In genomic region chr16:46908540-46909372, GRCh38 we compare ENCODE assay signal across 8 cellular contexts. TPM values are rescaled to one million over a fixed set of nuclear protein-coding genes. Genes with fewer than 3 reads are reported as not detected.
DNase-seq lines count a peak whose midpoint lies in the region; ATAC-seq, FAIRE-seq and TF ChIP-seq lines count a peak whose summit lies in the region.

No MANE protein-coding gene starts in this region.

- H3K36me3 ChIP-seq in naive thymus-derived CD4-positive, alpha-beta T cell (ENCODE audit: control insufficient read depth in 2 of 3, insufficient read depth in 3 of 3, low read length in 3 of 3), result no peaks in the 10 kb centered on the region

- H3K4me1 Mint-ChIP-seq in activated CD8-positive, alpha-beta memory T cell treated with anti-CD3 and anti-CD28 coated beads, Interleukin-2, amount 10 ng/mL, durations not matched to agents 7 days and 5 days, result peaks cover 13% of the 10 kb centered on the region
- H3K4me1 Mint-ChIP-seq in naive thymus-derived CD4-positive, alpha-beta T cell, result peaks cover 0 to 17% (median 0%) of the 10 kb centered on the region in 7 donors

- H3K9me3 Mint-ChIP-seq in activated CD8-positive, alpha-beta memory T cell treated with anti-CD3 and anti-CD28 coated beads, Interleukin-2, amount 10 ng/mL, durations not matched to agents 7 days and 5 days (ENCODE audit: low read depth), result no peaks in the 10 kb centered on the region
- no peaks in the 10 kb centered on the region for H3K9me3 Mint-ChIP-seq in naive thymus-derived CD4-positive, alpha-beta T cell

- H3K4me3 ChIP-seq in AG04449 (ENCODE audit: low read depth, low read length) (no peak overlapping the region), epithelial cell of esophagus (ENCODE audit: low read length) (no peak overlapping the region)
- no peak overlapping the region for H3K4me3 ChIP-seq in naive thymus-derived CD4-positive, alpha-beta T cell (ENCODE audit: low read length)

- H3K27me3 ChIP-seq in naive thymus-derived CD4-positive, alpha-beta T cell (ENCODE audit: control insufficient read depth in 2 of 2, insufficient read depth in 2 of 2, low read length in 2 of 2), result no peaks in the 10 kb centered on the region

- DNase-seq in AG04449 (ENCODE audit: low read depth, low spot score), result peak; percentile 5
- no peak for DNase-seq in GM12892 (ENCODE audit: insufficient read length)
- peak; percentile 85 for DNase-seq in NCI-H82 (lab: John Stamatoyannopoulos, UW)
- DNase-seq in activated CD8-positive, alpha-beta memory T cell treated with anti-CD3 and anti-CD28 coated beads, Interleukin-2, amount 10 ng/mL, durations not matched to agents 7 days and 5 days, result peak; percentile 66
- peak; percentile 65 for DNase-seq in epithelial cell of esophagus (ENCODE audit: low read depth)
- DNase-seq in naive thymus-derived CD4-positive, alpha-beta T cell, result peak; percentile 23 to 57 (median 47)
- peak; percentile 66 for DNase-seq in stimulated activated naive CD8-positive, alpha-beta T cell treated with anti-CD3 and anti-CD28 coated beads, Interleukin-15, Interleukin-2, amounts not matched to agents 100 U/mL and 50 U/mL, for 24 hours
- DNase-seq in posterior vena cava (ENCODE audit: low spot score), result no peak

- no peak overlapping the region for H3K27ac Mint-ChIP-seq in activated CD8-positive, alpha-beta memory T cell treated with anti-CD3 and anti-CD28 coated beads, Interleukin-2, amount 10 ng/mL, durations not matched to agents 7 days and 5 days
- H3K27ac Mint-ChIP-seq in naive thymus-derived CD4-positive, alpha-beta T cell, result peak overlapping the region in 1 of 9 donors; percentile 35

- H3K4me3 Mint-ChIP-seq in activated CD8-positive, alpha-beta memory T cell treated with anti-CD3 and anti-CD28 coated beads, Interleukin-2, amount 10 ng/mL, durations not matched to agents 7 days and 5 days, result no peak overlapping the region
- H3K4me3 Mint-ChIP-seq in naive thymus-derived CD4-positive, alpha-beta T cell, result no peak overlapping the region

- ATAC-seq in activated CD8-positive, alpha-beta memory T cell treated with anti-CD3 and anti-CD28 coated beads, Interleukin-2, amount 10 ng/mL, durations not matched to agents 7 days and 5 days, result peak; percentile 41
- ATAC-seq in naive thymus-derived CD4-positive, alpha-beta T cell, result peak; percentile 60
- no peak for ATAC-seq in stimulated activated naive CD8-positive, alpha-beta T cell treated with anti-CD3 and anti-CD28 coated beads, Interleukin-15, Interleukin-2, amounts not matched to agents 100 U/mL and 50 U/mL, for 24 hours

- intact Hi-C loops in naive thymus-derived CD4-positive, alpha-beta T cell (cut with micrococcal nuclease), result loop anchor here (1.0 to 2.0 kb wide), 4 partner anchors 24 to 235 kb away; partner anchors contain the start of genes GPT2 (in 1 of the 2), ORC6 (in 1 of the 2) and VPS35 (in 1 of the 2)
- intact Hi-C loops in posterior vena cava (cut with DNase I), result loop anchor here in 1 of 2 donors (2.0 kb wide), 1 partner anchor 54 kb away; no protein-coding TSS in a partner anchor

- POLR2A ChIA-PET in AG04449 (lab: Yijun Ruan, JAX), result interaction anchor here (1.1 kb wide), 1 partner anchor 25 kb away, joined by 3 read pairs; the partner anchor contains the start of gene GPT2
- POLR2A ChIA-PET in naive thymus-derived CD4-positive, alpha-beta T cell (lab: Charles Lee), result no interaction called here

- H3K9me3 ChIP-seq in naive thymus-derived CD4-positive, alpha-beta T cell (ENCODE audit: control insufficient read depth in 2 of 3, low read length in 3 of 3), result no peaks in the 10 kb centered on the region

- H3K27ac ChIP-seq in naive thymus-derived CD4-positive, alpha-beta T cell (ENCODE audit: low read depth, low read length), result no peak overlapping the region

- H3K27me3 Mint-ChIP-seq in activated CD8-positive, alpha-beta memory T cell treated with anti-CD3 and anti-CD28 coated beads, Interleukin-2, amount 10 ng/mL, durations not matched to agents 7 days and 5 days, result no peaks in the 10 kb centered on the region
- H3K27me3 Mint-ChIP-seq in naive thymus-derived CD4-positive, alpha-beta T cell, result no peaks in the 10 kb centered on the region

- CTCF ChIA-PET in AG04449 (lab: Yijun Ruan, JAX), result interaction anchor here (0.6 to 16.9 kb wide), 27 partner anchors 7 to 234 kb away, joined by 3 to 284 read pairs (median 4); partner anchors contain the start of genes C16orf87 and GPT2
- CTCF ChIA-PET in activated CD8-positive, alpha-beta memory T cell treated with anti-CD3 and anti-CD28 coated beads, Interleukin-2, amount 10 ng/mL, durations not matched to agents 7 days and 5 days (lab: Charles Lee), result interaction anchor here (0.6 to 9.1 kb wide), 18 partner anchors 9 to 277 kb away, joined by 3 to 97 read pairs (median 4); partner anchors contain the start of gene GPT2
- CTCF ChIA-PET in naive thymus-derived CD4-positive, alpha-beta T cell (lab: Charles Lee), result interaction anchor here (0.6 to 6.5 kb wide), 7 partner anchors 15 to 250 kb away, joined by 3 to 73 read pairs (median 4); no protein-coding TSS in a partner anchor

- no peaks in the 10 kb centered on the region for H3K4me1 ChIP-seq in naive thymus-derived CD4-positive, alpha-beta T cell (ENCODE audit: control insufficient read depth in 2 of 2, insufficient read depth in 2 of 2, low read length in 2 of 2)

- no peak for TF ChIP-seq POLR2A in GM12892 (IDR thresholded peaks at IDR 0.05; ENCODE audit: low read depth, low read length)

- H3K36me3 Mint-ChIP-seq in activated CD8-positive, alpha-beta memory T cell treated with anti-CD3 and anti-CD28 coated beads, Interleukin-2, amount 10 ng/mL, durations not matched to agents 7 days and 5 days, result peaks cover 3% of the 10 kb centered on the region
- peaks cover 0 to 1% (median 0%) of the 10 kb centered on the region in 5 donors for H3K36me3 Mint-ChIP-seq in naive thymus-derived CD4-positive, alpha-beta T cell

- peak; percentile 53 for FAIRE-seq in GM12892 (lab: Jason Lieb, UNC)

- TF ChIP-seq CTCF in AG04449 (IDR thresholded peaks at IDR 0.05; ENCODE audit: insufficient read depth, low read length, missing control alignments) (peak; percentile 58), epithelial cell of esophagus (IDR thresholded peaks at IDR 0.05; ENCODE audit: insufficient read depth, low read depth, low read length, missing control alignments) (peak; percentile 67)

RNA-seq across cellular contexts. Expression of gene GPT2, which starts 24.6 kb away (rescaled TPM):
- polyA plus RNA-seq in GM12892 (2012; ENCODE audit: missing spikeins), result 2.9 TPM
- total RNA-seq in activated CD8-positive, alpha-beta memory T cell treated with anti-CD3 and anti-CD28 coated beads, Interleukin-2, amount 10 ng/mL, durations not matched to agents 7 days and 5 days, result 10 to 100 TPM in 1 of 2 experiments, 1 to 10 TPM in 1; 9.6 to 21.4 TPM
- 1 to 10 TPM in 2 of 5 experiments, under 1 TPM in 3; 0.40 to 7.7 (median 0.73) TPM for total RNA-seq in naive thymus-derived CD4-positive, alpha-beta T cell
- polyA plus RNA-seq in naive thymus-derived CD4-positive, alpha-beta T cell, result under 1 TPM; 0.40 to 0.64 TPM
- total RNA-seq in posterior vena cava, result 1 to 10 TPM; 3.3 to 4.5 TPM

Comparison
In these comparisons a context has a peak if more than half of its experiments do, and no peak if none do; other contexts are left out.
1. DNase-seq: peak in AG04449 (single experiment), NCI-H82 (single experiment), activated CD8-positive, alpha-beta memory T cell treated with anti-CD3 and anti-CD28 coated beads, Interleukin-2, amount 10 ng/mL, durations not matched to agents 7 days and 5 days (single experiment), epithelial cell of esophagus (single experiment), naive thymus-derived CD4-positive, alpha-beta T cell (9 of 9) and stimulated activated naive CD8-positive, alpha-beta T cell treated with anti-CD3 and anti-CD28 coated beads, Interleukin-15, Interleukin-2, amounts not matched to agents 100 U/mL and 50 U/mL, for 24 hours (single experiment); none in GM12892 (single experiment) and posterior vena cava (single experiment).